8 cellular contexts compared by ENCODE assay signal in genomic region chr6:53894086-53894485, GRCh38.
DNase-seq lines count a peak whose midpoint lies in the region; TF ChIP-seq lines count a peak whose summit lies in the region.

No MANE protein-coding gene starts in this region.

- H3K36me3 Mint-ChIP-seq in HFFc6 (ENCODE audit: low read depth): peaks cover 23% of the 10 kb centered on the region

- no peaks in the 10 kb centered on the region for H3K27me3 ChIP-seq in esophagus squamous epithelium

- no peak for TF ChIP-seq POLR2A in esophagus squamous epithelium (IDR thresholded peaks at IDR 0.05)

- no peaks in the 10 kb centered on the region for H3K27me3 Mint-ChIP-seq in HFFc6 (ENCODE audit: insufficient read depth)

- H3K4me3 Mint-ChIP-seq in HFFc6: peak overlapping the region; percentile 21; the same call in 1 of the 2 replicates

- intact Hi-C loops in esophagus squamous epithelium (cut with DNase I): no loop called here

- H3K27ac Mint-ChIP-seq in HFFc6: 0 out of 2 replicates have a peak overlapping the region, but pooled peaks have one; percentile 14

- no peaks in the 10 kb centered on the region for H3K9me3 ChIP-seq in esophagus squamous epithelium

- H3K4me1 Mint-ChIP-seq in HFFc6 (ENCODE audit: low read depth): peaks cover 71% of the 10 kb centered on the region

- H3K4me3 ChIP-seq in esophagus squamous epithelium: no peak overlapping the region

- no peak for TF ChIP-seq CTCF in HFFc6 (IDR thresholded peaks at IDR 0.05)
- TF ChIP-seq CTCF in esophagus squamous epithelium (IDR thresholded peaks at IDR 0.05): no peak

- DNase-seq in NCI-H2171 treated with DMSO at 0.1 percent for 48 hours (lab: John Stamatoyannopoulos, UW) (peak; percentile 57), NCI-H2171 (lab: John Stamatoyannopoulos, UW) (no peak), HFFc6 (peak; percentile 24), NCI-H2029 (lab: John Stamatoyannopoulos, UW) (peak; percentile 78), amniotic epithelial cell (ENCODE audit: low read depth) (peak; percentile 76), esophagus squamous epithelium (lab: John Stamatoyannopoulos, UW) (no peak), activated gamma-delta T cell treated with Interleukin-2 at 50 U/mL for 16 hours (no peak)
- DNase-seq in stimulated activated CD4-positive, alpha-beta T cell treated with anti-CD3 and anti-CD28 coated beads, Interleukin-4, amount 100 ng/mL, for 48 hours (ENCODE audit: low read depth in 2 of 2): peak; percentile 28 to 56

- H3K4me1 ChIP-seq in esophagus squamous epithelium: peaks cover 0 to 18% (median 0%) of the 10 kb centered on the region in 3 donors

- 13 to 46% methylated on average over 1 to 2 of the region's 2 CpGs for WGBS in esophagus squamous epithelium, 2 donors

- peaks cover 0 to 14% (median 0%) of the 10 kb centered on the region in 3 donors for H3K36me3 ChIP-seq in esophagus squamous epithelium

- H3K9me3 Mint-ChIP-seq in HFFc6: no peaks in the 10 kb centered on the region

- H3K27ac ChIP-seq in esophagus squamous epithelium: peak overlapping the region in 1 of 4 donors; percentile 6

Comparison
In these comparisons a context has a peak if more than half of its experiments do, and no peak if none do; other contexts are left out.
1. DNase-seq: peak in NCI-H2171 treated with DMSO at 0.1 percent for 48 hours (single experiment), HFFc6 (single experiment), NCI-H2029 (single experiment), amniotic epithelial cell (single experiment) and stimulated activated CD4-positive, alpha-beta T cell treated with anti-CD3 and anti-CD28 coated beads, Interleukin-4, amount 100 ng/mL, for 48 hours (2 of 2); none in NCI-H2171 (single experiment), esophagus squamous epithelium (single experiment) and activated gamma-delta T cell treated with Interleukin-2 at 50 U/mL for 16 hours (single experiment).